ENCODE assay signal across 35 cellular contexts in the genomic region with DNA sequence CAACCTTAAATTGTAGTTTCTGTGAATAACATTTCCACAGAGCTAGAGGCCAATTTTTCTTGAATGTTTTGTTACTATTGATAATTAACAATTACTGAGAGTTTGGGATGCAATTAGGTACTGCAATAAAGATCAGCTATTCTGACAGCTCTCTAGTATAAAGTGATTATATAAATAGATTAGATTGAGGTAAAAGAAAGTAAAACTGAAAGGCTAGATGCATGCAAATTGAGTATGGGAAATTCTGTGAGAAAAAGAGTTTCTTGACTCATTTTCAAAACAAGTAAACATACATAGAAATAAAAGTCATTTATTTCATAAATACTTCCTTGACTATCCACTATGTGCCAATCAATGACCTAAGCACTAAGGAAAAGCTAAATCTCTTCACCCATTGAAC.
"Had no signal": no experiment of that assay in that cellular context is flagged by ENCODE, and none has a peak within 500 bp of the region (broad histone marks: within the 10 kb centered on the region; RNA-seq: fewer than 3 reads in every experiment).

No MANE protein-coding gene starts in this region.

- FAIRE-seq: astrocyte, TTC549 had no signal

- H3K27me3 ChIP-seq: adrenal gland, body of pancreas, brain microvascular endothelial cell, breast epithelium had no signal

- H3K4me3 ChIP-seq: adrenal gland, body of pancreas, breast epithelium had no signal

- H3K4me1 Mint-ChIP-seq: activated B cell treated with CpG ODN at 0.5 μM for 24 hours; activated CD4-positive, alpha-beta T cell treated with anti-CD3 and anti-CD28 coated beads, Interleukin-2, amount 10 ng/mL, durations not matched to agents 24 days and 14 days; activated naive CD8-positive, alpha-beta T cell treated with anti-CD3 and anti-CD28 coated beads for 36 hours; activated T-helper 17 cell treated with anti-CD3 and anti-CD28 coated beads, Interleukin-2, amount 50 U/mL, for 72 hours had no signal

- H3K4me1 ChIP-seq: adrenal gland, body of pancreas, breast epithelium had no signal

- ATAC-seq: activated CD8-positive, alpha-beta T cell treated with anti-CD3 and anti-CD28 coated beads for 36 hours; activated naive CD4-positive, alpha-beta T cell treated with anti-CD3 and anti-CD28 coated beads, Interleukin-2, amount 50 U/mL, for 72 hours; activated T-cell treated with anti-CD3 and anti-CD28 coated beads, Interleukin-2, amount 50 U/mL, for 4 hours; activated T-cell treated with anti-CD3 and anti-CD28 coated beads, Interleukin-2, amount 50 U/mL, for 72 hours; activated T-helper 17 cell treated with anti-CD3 and anti-CD28 coated beads, Interleukin-2, amount 50 U/mL, for 72 hours; body of pancreas had no signal

- H3K36me3 ChIP-seq: adrenal gland, brain microvascular endothelial cell, breast epithelium had no signal

- H3K27ac Mint-ChIP-seq: activated B cell treated with CpG ODN at 0.5 μM for 24 hours; activated CD4-positive, alpha-beta memory T cell treated with anti-CD3 and anti-CD28 coated beads for 36 hours; activated CD4-positive, alpha-beta T cell treated with anti-CD3 and anti-CD28 coated beads, Interleukin-2, amount 10 ng/mL, durations not matched to agents 24 days and 14 days; activated CD8-positive, alpha-beta T cell treated with anti-CD3 and anti-CD28 coated beads for 36 hours; activated naive CD4-positive, alpha-beta T cell treated with anti-CD3 and anti-CD28 coated beads for 36 hours; activated naive CD4-positive, alpha-beta T cell treated with anti-CD3 and anti-CD28 coated beads, Interleukin-2, amount 50 U/mL, for 72 hours; activated naive CD8-positive, alpha-beta T cell treated with anti-CD3 and anti-CD28 coated beads for 36 hours; activated T-cell treated with anti-CD3 and anti-CD28 coated beads, Interleukin-2, amount 50 U/mL, for 72 hours; activated T-helper 1 cell treated with anti-CD3 and anti-CD28 coated beads, Interleukin-12 subunit alpha, Interleukin-12 subunit beta, Interleukin-2, Interleukin-4 antibody, amounts not matched to agents 30 ng/mL and 10 ng/mL and 1 ng/mL, durations not matched to agents 14 hours and 24 hours and 36 hours; activated T-helper 17 cell treated with anti-CD3 and anti-CD28 coated beads, Interleukin-2, amount 50 U/mL, for 72 hours; T-helper 1 cell treated with Interleukin-12 subunit alpha and Interleukin-12 subunit beta and Interleukin-4 antibody, amounts not matched to agents 30 μg/mL and 1 μg/mL, for 36 hours; T-helper 2 cell treated with Interferon-gamma antibody and Interleukin-4, amounts not matched to agents 5 μg/mL and 100 μg/mL, for 36 hours had no signal

- H3K27me3 Mint-ChIP-seq: activated B cell treated with CpG ODN at 0.5 μM for 24 hours; activated CD4-positive, alpha-beta memory T cell treated with anti-CD3 and anti-CD28 coated beads for 36 hours; activated CD4-positive, alpha-beta T cell treated with anti-CD3 and anti-CD28 coated beads, Interleukin-2, amount 10 ng/mL, durations not matched to agents 24 days and 14 days; activated CD8-positive, alpha-beta T cell treated with anti-CD3 and anti-CD28 coated beads for 36 hours; activated naive CD8-positive, alpha-beta T cell treated with anti-CD3 and anti-CD28 coated beads for 36 hours; activated T-helper 17 cell treated with anti-CD3 and anti-CD28 coated beads, Interleukin-2, amount 50 U/mL, for 72 hours had no signal

- H3K4me3 Mint-ChIP-seq: activated B cell treated with CpG ODN at 0.5 μM for 24 hours; activated CD4-positive, alpha-beta memory T cell treated with anti-CD3 and anti-CD28 coated beads for 36 hours; activated CD4-positive, alpha-beta T cell treated with anti-CD3 and anti-CD28 coated beads, Interleukin-2, amount 10 ng/mL, durations not matched to agents 24 days and 14 days; activated CD8-positive, alpha-beta T cell treated with anti-CD3 and anti-CD28 coated beads for 36 hours; activated naive CD4-positive, alpha-beta T cell treated with anti-CD3 and anti-CD28 coated beads for 36 hours; activated naive CD8-positive, alpha-beta T cell treated with anti-CD3 and anti-CD28 coated beads for 36 hours; activated T-cell treated with anti-CD3 and anti-CD28 coated beads, Interleukin-2, amount 50 U/mL, for 4 hours; activated T-cell treated with anti-CD3 and anti-CD28 coated beads, Interleukin-2, amount 50 U/mL, for 72 hours; activated T-helper 1 cell treated with anti-CD3 and anti-CD28 coated beads, Interleukin-12 subunit alpha, Interleukin-12 subunit beta, Interleukin-2, Interleukin-4 antibody, amounts not matched to agents 30 ng/mL and 10 ng/mL and 1 ng/mL, durations not matched to agents 14 hours and 24 hours and 36 hours; activated T-helper 17 cell treated with anti-CD3 and anti-CD28 coated beads, Interleukin-2, amount 50 U/mL, for 72 hours; T-helper 1 cell treated with Interleukin-12 subunit alpha and Interleukin-12 subunit beta and Interleukin-4 antibody, amounts not matched to agents 30 μg/mL and 1 μg/mL, for 36 hours; T-helper 2 cell treated with Interferon-gamma antibody and Interleukin-4, amounts not matched to agents 5 μg/mL and 100 μg/mL, for 36 hours had no signal

- DNase-seq: activated B cell treated with CpG ODN at 0.5 μM for 24 hours; activated CD4-positive, alpha-beta memory T cell treated with anti-CD3 and anti-CD28 coated beads for 36 hours; activated CD4-positive, alpha-beta T cell treated with anti-CD3 and anti-CD28 coated beads for 4 hours; activated CD4-positive, alpha-beta T cell treated with anti-CD3 and anti-CD28 coated beads, Interleukin-2, amount 10 ng/mL, durations not matched to agents 24 days and 14 days; activated CD4-positive, alpha-beta T cell treated with anti-CD3 and anti-CD28 coated beads, Interleukin-2, amount 50 U/mL, for 1 hour; activated CD4-positive, alpha-beta T cell treated with anti-CD3 and anti-CD28 coated beads, Interleukin-2, amount 50 U/mL, for 4 hours; activated CD4-positive, CD25-positive, alpha-beta regulatory T cell treated with anti-CD3 and anti-CD28 coated beads, Interleukin-2, amount 50 U/mL, for 72 hours; activated CD8-positive, alpha-beta memory T cell treated with anti-CD3 and anti-CD28 coated beads, Interleukin-2, amount 50 U/mL, for 4 hours; activated CD8-positive, alpha-beta T cell treated with anti-CD3 and anti-CD28 coated beads for 36 hours; activated effector memory CD4-positive, alpha-beta T cell treated with anti-CD3 and anti-CD28 coated beads, Interleukin-2, amount 50 U/mL, for 16 hours; activated gamma-delta T cell treated with Interleukin-2 at 50 U/mL for 16 hours; activated naive CD4-positive, alpha-beta T cell; activated naive CD4-positive, alpha-beta T cell treated with anti-CD3 and anti-CD28 coated beads for 36 hours; activated naive CD4-positive, alpha-beta T cell treated with anti-CD3 and anti-CD28 coated beads, Interleukin-2, amount 50 U/mL, for 16 hours; activated naive CD8-positive, alpha-beta T cell treated with anti-CD3 and anti-CD28 coated beads for 36 hours; activated T-cell treated with anti-CD3 and anti-CD28 coated beads for 4 hours; activated T-cell treated with anti-CD3 and anti-CD28 coated beads, Interleukin-2, amount 50 U/mL, for 1 hour; activated T-cell treated with anti-CD3 and anti-CD28 coated beads, Interleukin-2, amount 50 U/mL, for 4 hours; activated T-cell treated with anti-CD3 and anti-CD28 coated beads, Interleukin-2, amount 50 U/mL, for 72 hours; adrenal gland; amniotic stem cell; aorta; body of pancreas; brain microvascular endothelial cell; central memory CD4-positive, alpha-beta T cell; T-helper 2 cell; T-helper 9 cell had no signal

- H3K9me3 ChIP-seq: adrenal gland, body of pancreas, breast epithelium had no signal

- H3K36me3 Mint-ChIP-seq: activated CD4-positive, alpha-beta memory T cell treated with anti-CD3 and anti-CD28 coated beads for 36 hours; activated naive CD8-positive, alpha-beta T cell treated with anti-CD3 and anti-CD28 coated beads for 36 hours had no signal
